8 cellular contexts compared by ENCODE assay signal in the genomic region with DNA sequence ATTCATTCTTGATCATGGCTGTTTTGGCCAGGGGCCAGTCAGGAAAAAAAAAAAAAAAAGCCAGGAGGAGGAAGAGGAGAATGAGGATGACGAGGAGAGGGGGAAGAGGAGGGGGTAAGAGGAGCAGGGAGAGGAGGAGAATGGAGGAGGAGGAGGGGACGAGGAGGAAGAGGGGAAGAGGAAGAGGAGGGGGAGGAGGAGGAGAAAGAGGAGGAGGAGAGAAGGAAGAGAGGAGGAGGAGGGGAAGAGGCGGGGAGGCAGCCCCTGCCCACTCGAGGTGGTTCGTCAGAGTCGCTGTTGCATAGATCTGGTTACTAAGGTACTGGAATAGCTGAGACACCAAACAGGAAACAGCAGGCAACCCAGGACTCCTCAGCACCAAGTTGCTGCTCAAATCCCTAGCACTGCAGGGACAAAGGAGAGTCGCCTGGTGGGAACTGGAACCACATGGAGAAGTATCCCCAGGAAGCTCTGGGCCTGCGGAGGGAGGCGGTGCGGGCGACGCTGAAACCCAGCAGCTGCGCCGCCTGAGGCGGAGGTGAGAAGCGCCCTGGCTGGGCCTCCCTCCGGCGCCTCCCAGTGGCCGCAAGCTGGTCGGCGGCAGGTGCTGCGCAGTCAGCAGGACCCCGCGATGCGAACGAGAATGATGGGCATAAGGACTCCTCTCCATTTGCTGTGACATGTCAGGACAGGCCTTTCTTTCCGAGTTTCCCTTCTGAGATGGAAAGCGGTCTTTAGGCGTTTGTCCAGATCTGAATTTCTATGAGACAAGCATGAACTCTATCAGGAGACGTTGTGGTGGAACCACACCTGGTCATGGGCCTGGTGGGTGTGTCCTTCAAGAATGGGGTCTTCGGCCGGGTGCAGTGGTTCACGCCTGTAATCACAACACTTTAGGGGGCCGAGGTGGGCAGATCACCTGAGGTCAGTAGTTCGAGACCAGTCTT. TPM values are rescaled to one million over a fixed set of nuclear protein-coding genes. Genes with fewer than 3 reads are reported as not detected.
DNase-seq lines count a peak whose midpoint lies in the region; ATAC-seq and TF ChIP-seq lines count a peak whose summit lies in the region.

No MANE protein-coding gene starts in this region.

- peaks cover 3% of the 10 kb centered on the region for H3K27me3 Mint-ChIP-seq in activated T-cell treated with anti-CD3 and anti-CD28 coated beads, Interleukin-2, amount 50 U/mL, for 4 hours (ENCODE audit: low read depth)

- no peak overlapping the region for H3K9ac ChIP-seq in OCI-LY1 (ENCODE audit: low read length)

- H3K79me2 ChIP-seq in OCI-LY1 (ENCODE audit: insufficient read depth, low read length), result no peaks in the 10 kb centered on the region

- no peak for TF ChIP-seq POLR2A in esophagus muscularis mucosa (IDR thresholded peaks at IDR 0.05; ENCODE audit: low read depth)

- DNase-seq in NCI-H2081 (lab: John Stamatoyannopoulos, UW), result peak; percentile 35 to 37
- DNase-seq in NCI-H2081 treated with DMSO at 0.1 percent for 48 hours (lab: John Stamatoyannopoulos, UW), result no peak
- peak; percentile 68 for DNase-seq in activated T-cell treated with anti-CD3 and anti-CD28 coated beads, Interleukin-2, amount 50 U/mL, for 4 hours
- DNase-seq in esophagus muscularis mucosa (ENCODE audit: extremely low spot score), result peak; percentile 91
- DNase-seq in stimulated activated CD8-positive, alpha-beta memory T cell treated with anti-CD3 and anti-CD28 coated beads, Interleukin-4, amount 100 ng/mL, for 48 hours, result peak; percentile 83

- H3F3A ChIP-seq in OCI-LY1 (ENCODE audit: insufficient read depth, low read length), result no peaks in the 10 kb centered on the region

- H3K36me3 ChIP-seq in OCI-LY1 (ENCODE audit: insufficient read depth, low read length) (no peaks in the 10 kb centered on the region), esophagus muscularis mucosa (no peaks in the 10 kb centered on the region), muscle layer of duodenum (ENCODE audit: control insufficient read depth in 1 of 2, insufficient read depth in 2 of 2, low read length in 2 of 2) (no peaks in the 10 kb centered on the region)

- TF ChIP-seq EP300 in esophagus muscularis mucosa (IDR thresholded peaks at IDR 0.05), result no peak

- no peak overlapping the region for H3K27ac ChIP-seq in OCI-LY1 (ENCODE audit: low read depth, low read length, poor library complexity, severe bottlenecking)
- H3K27ac ChIP-seq in esophagus muscularis mucosa (replicated peaks in 1 of 4), result peak overlapping the region; percentile 48 to 76 (median 64)
- H3K27ac ChIP-seq in muscle layer of duodenum (ENCODE audit: low read length), result peak overlapping the region; percentile 74

- no peaks in the 10 kb centered on the region for H4K20me1 ChIP-seq in OCI-LY1 (ENCODE audit: insufficient read depth, low read length)

- intact Hi-C loops in esophagus muscularis mucosa (cut with DNase I), result loop anchor here (2.0 kb wide), 1 partner anchor 141 kb away; no protein-coding TSS in a partner anchor

- no peaks in the 10 kb centered on the region for H3K9me2 ChIP-seq in OCI-LY1 (ENCODE audit: low read depth, low read length)

- H3K4me1 Mint-ChIP-seq in activated T-cell treated with anti-CD3 and anti-CD28 coated beads, Interleukin-2, amount 50 U/mL, for 4 hours (ENCODE audit: low read depth), result peaks cover 16% of the 10 kb centered on the region

- no peak overlapping the region for H2AFZ ChIP-seq in OCI-LY1 (ENCODE audit: low read length)

- no peaks in the 10 kb centered on the region for H3K27me3 ChIP-seq in OCI-LY1 (ENCODE audit: insufficient read depth, low read length)
- peaks cover 0 to 11% (median 0%) of the 10 kb centered on the region in 4 donors for H3K27me3 ChIP-seq in esophagus muscularis mucosa
- H3K27me3 ChIP-seq in muscle layer of duodenum (ENCODE audit: low read depth, low read length), result peaks cover 3% of the 10 kb centered on the region

- TF ChIP-seq CTCF in OCI-LY1 (IDR thresholded peaks at IDR 0.05; ENCODE audit: low read length) (peak; percentile 97), esophagus muscularis mucosa (IDR thresholded peaks at IDR 0.05) (peak; percentile 87 to 96 (median 88))

- H3K4me3 Mint-ChIP-seq in activated T-cell treated with anti-CD3 and anti-CD28 coated beads, Interleukin-2, amount 50 U/mL, for 4 hours, result peak overlapping the region; percentile 63

- H3K4me1 ChIP-seq in OCI-LY1 (ENCODE audit: insufficient read depth, low read length, severe bottlenecking) (no peaks in the 10 kb centered on the region), esophagus muscularis mucosa (peaks cover 13 to 23% (median 22%) of the 10 kb centered on the region in 4 donors), muscle layer of duodenum (ENCODE audit: control insufficient read depth in 1 of 2, insufficient read depth in 2 of 2, low read length in 2 of 2) (peaks cover 9 to 12% of the 10 kb centered on the region in 2 donors)

- ATAC-seq in HG03354 (IDR thresholded peaks at IDR 0.05; ENCODE audit: poor library complexity, severe bottlenecking, unreplicated experiment), result peak; percentile 94
- ATAC-seq in activated T-cell treated with anti-CD3 and anti-CD28 coated beads, Interleukin-2, amount 50 U/mL, for 4 hours, result peak; percentile 99 to 100

- WGBS in esophagus muscularis mucosa, result 12% methylated on average over 27 of the region's 35 CpGs

- H3K4me3 ChIP-seq in OCI-LY1 (ENCODE audit: low read depth, low read length, poor library complexity, severe bottlenecking), result peak overlapping the region; percentile 14
- peak overlapping the region; percentile 41 to 56 (median 48) for H3K4me3 ChIP-seq in esophagus muscularis mucosa
- peak overlapping the region; percentile 13 to 56 for H3K4me3 ChIP-seq in muscle layer of duodenum (ENCODE audit: low read depth in 1 of 2, low read length in 2 of 2)

- H3K36me3 Mint-ChIP-seq in activated T-cell treated with anti-CD3 and anti-CD28 coated beads, Interleukin-2, amount 50 U/mL, for 4 hours (ENCODE audit: insufficient read depth), result no peaks in the 10 kb centered on the region

- H3K4me2 ChIP-seq in OCI-LY1 (ENCODE audit: low read length), result peak overlapping the region; percentile 42

- H3K9me3 ChIP-seq in OCI-LY1 (ENCODE audit: low read length), result no peaks in the 10 kb centered on the region
- no peaks in the 10 kb centered on the region for H3K9me3 ChIP-seq in esophagus muscularis mucosa
- no peaks in the 10 kb centered on the region for H3K9me3 ChIP-seq in muscle layer of duodenum (ENCODE audit: control insufficient read depth in 1 of 2, low read length in 2 of 2)

- H3K9me3 Mint-ChIP-seq in activated T-cell treated with anti-CD3 and anti-CD28 coated beads, Interleukin-2, amount 50 U/mL, for 4 hours, result no peaks in the 10 kb centered on the region

RNA-seq across cellular contexts. Expression of a gene that starts 17.5 kb away (rescaled TPM):
- not detected for total RNA-seq in activated T-cell treated with anti-CD3 and anti-CD28 coated beads, Interleukin-2, amount 50 U/mL, for 4 hours
- total RNA-seq in esophagus muscularis mucosa, result not detected
